Comparison of ENCODE assay signal across 7 cellular contexts in genomic region chr19:57192064-57192395, GRCh38. TPM values are rescaled to one million over a fixed set of nuclear protein-coding genes. Genes with fewer than 3 reads are reported as not detected.
DNase-seq lines count a peak whose midpoint lies in the region; ATAC-seq and TF ChIP-seq lines count a peak whose summit lies in the region.

No MANE protein-coding gene starts in this region.

- TF ChIP-seq POLR2A in gastroesophageal sphincter (IDR thresholded peaks at IDR 0.05) (no peak), sigmoid colon (IDR thresholded peaks at IDR 0.05) (no peak)

- TF ChIP-seq EP300 in gastroesophageal sphincter (IDR thresholded peaks at IDR 0.05) (no peak), sigmoid colon (IDR thresholded peaks at IDR 0.05) (no peak)

- H3K4me1 ChIP-seq in gastroesophageal sphincter (peaks cover 0 to 29% (median 13%) of the 10 kb centered on the region in 3 donors), sigmoid colon (peaks cover 0 to 30% (median 16%) of the 10 kb centered on the region in 4 donors)

- peak overlapping the region; percentile 43 for H3K4me2 ChIP-seq in SU-DHL-6 (ENCODE audit: low read depth, low read length, poor library complexity, severe bottlenecking)

- H3F3A ChIP-seq in SU-DHL-6 (ENCODE audit: insufficient read depth), result no peaks in the 10 kb centered on the region

- H3K4me3 ChIP-seq in H7 (ENCODE audit: insufficient read depth, low read depth, low read length), result peak overlapping the region; percentile 90
- H3K4me3 ChIP-seq in SU-DHL-6 (ENCODE audit: insufficient read depth, low read length, poor library complexity, severe bottlenecking), result peak overlapping the region; percentile 38
- H3K4me3 ChIP-seq in gastroesophageal sphincter, result peak overlapping the region; percentile 65 to 84
- H3K4me3 ChIP-seq in sigmoid colon, result peak overlapping the region; percentile 69 to 96 (median 82)

- no peak for DNase-seq in H7
- DNase-seq in sigmoid colon, result no peak

- H3K27me3 ChIP-seq in H7 (ENCODE audit: control insufficient read depth, insufficient read depth, low read length), result no peaks in the 10 kb centered on the region
- no peaks in the 10 kb centered on the region for H3K27me3 ChIP-seq in SU-DHL-6 (ENCODE audit: low read length)
- no peaks in the 10 kb centered on the region for H3K27me3 ChIP-seq in gastroesophageal sphincter
- no peaks in the 10 kb centered on the region for H3K27me3 ChIP-seq in sigmoid colon

- H3K9ac ChIP-seq in SU-DHL-6 (ENCODE audit: low read length), result peak overlapping the region; percentile 54

- H3K79me2 ChIP-seq in SU-DHL-6 (ENCODE audit: insufficient read depth, low read length), result peaks cover 6% of the 10 kb centered on the region; the same call in 1 of the 2 replicates

- ATAC-seq in gastroesophageal sphincter (no peak), GM19324 (IDR thresholded peaks at IDR 0.05; ENCODE audit: low FRiP score, unreplicated experiment) (no peak), GM19463 (IDR thresholded peaks at IDR 0.05; ENCODE audit: unreplicated experiment) (no peak), GM19351 (IDR thresholded peaks at IDR 0.05; ENCODE audit: unreplicated experiment) (no peak)

- H3K9me3 ChIP-seq in SU-DHL-6 (ENCODE audit: insufficient read depth, low read length) (peaks cover 14% of the 10 kb centered on the region; the same call in 1 of the 2 replicates), gastroesophageal sphincter (no peaks in the 10 kb centered on the region), sigmoid colon (peaks cover 0 to 4% (median 0%) of the 10 kb centered on the region in 4 donors)

- WGBS in gastroesophageal sphincter (ENCODE audit: low coverage in 1 of 2), 2 donors, result 0 to 5% methylated on average over 3 to 5 of the region's 8 CpGs
- WGBS in sigmoid colon, 2 donors, result 9 to 29% methylated on average over 8 of the region's 8 CpGs

- peaks cover 9% of the 10 kb centered on the region for H3K36me3 ChIP-seq in H7 (replicated peaks; ENCODE audit: control insufficient read depth, insufficient read depth, low read length)
- H3K36me3 ChIP-seq in SU-DHL-6 (ENCODE audit: low read length), result no peaks in the 10 kb centered on the region
- peaks cover 0 to 43% of the 10 kb centered on the region in 2 donors for H3K36me3 ChIP-seq in gastroesophageal sphincter
- H3K36me3 ChIP-seq in sigmoid colon, result peaks cover 8 to 43% (median 38%) of the 10 kb centered on the region in 4 donors

- no peaks in the 10 kb centered on the region for H4K20me1 ChIP-seq in SU-DHL-6 (ENCODE audit: low read depth, low read length)

- no peak overlapping the region for H2AFZ ChIP-seq in SU-DHL-6 (ENCODE audit: low read depth, low read length, severe bottlenecking)

- intact Hi-C loops in sigmoid colon (cut with DNase I), result loop anchor here (5.0 kb wide), 1 partner anchor 90 kb away; the partner anchor contains the start of gene ZNF460

- no peak overlapping the region for H3K27ac ChIP-seq in SU-DHL-6 (ENCODE audit: low read depth, low read length)
- H3K27ac ChIP-seq in gastroesophageal sphincter, result peak overlapping the region; percentile 70 to 91 (median 88)
- peak overlapping the region; percentile 82 to 90 (median 86) for H3K27ac ChIP-seq in sigmoid colon

- no peaks in the 10 kb centered on the region for H3K9me2 ChIP-seq in SU-DHL-6 (replicated peaks; ENCODE audit: insufficient read depth, low read length)

- no peak for TF ChIP-seq CTCF in SU-DHL-6 (IDR thresholded peaks at IDR 0.05; ENCODE audit: insufficient read depth, low read length, poor library complexity, severe bottlenecking)
- TF ChIP-seq CTCF in gastroesophageal sphincter (IDR thresholded peaks at IDR 0.05), result no peak
- no peak for TF ChIP-seq CTCF in sigmoid colon (IDR thresholded peaks at IDR 0.05)

RNA-seq across cellular contexts. Expression of gene ZNF264, which starts 0.7 kb away (rescaled TPM):
- total RNA-seq in H7 (2014; rRNA removed; shearing (Covaris generic)), result 13.9 and 18.8 TPM in 2 replicates
- total RNA-seq in gastroesophageal sphincter (10 to 100 TPM; 37.2 to 61.3 (median 41.5) TPM), sigmoid colon (10 to 100 TPM; 18.5 to 39.6 (median 28.0) TPM)
- polyA plus RNA-seq in sigmoid colon, result 1 to 10 TPM; 1.2 to 5.0 (median 2.8) TPM

RNA-seq across cellular contexts. Expression of gene DUXA, which starts 24.7 kb away (rescaled TPM):
- total RNA-seq in H7 (2014; rRNA removed; shearing (Covaris generic)), result not detected in 2 replicates
- total RNA-seq in gastroesophageal sphincter (not detected), sigmoid colon (not detected)
- not detected for polyA plus RNA-seq in sigmoid colon

RNA-seq across cellular contexts. Expression of gene AURKC, which starts 38.8 kb away (rescaled TPM):
- total RNA-seq in H7 (2014; rRNA removed; shearing (Covaris generic)), result 8.5 and 16.3 TPM in 2 replicates
- total RNA-seq in gastroesophageal sphincter (1 to 10 TPM in 2 of 4 donors, under 1 TPM in 1, not detected in 1; 0.57 to 3.6 (median 1.1) TPM), sigmoid colon (1 to 10 TPM in 1 of 4 donors, under 1 TPM in 1, not detected in 2; 0.71 to 1.3 TPM)
- polyA plus RNA-seq in sigmoid colon, result 1 to 10 TPM in 1 of 3 donors, under 1 TPM in 1, not detected in 1; 0.63 to 1.4 TPM

RNA-seq across cellular contexts. Expression of gene ZIM3, which starts 47.0 kb away (rescaled TPM):
- total RNA-seq in H7 (2014; rRNA removed; shearing (Covaris generic)), result not detected in 2 replicates
- not detected for total RNA-seq in gastroesophageal sphincter
- not detected for total RNA-seq in sigmoid colon
- not detected for polyA plus RNA-seq in sigmoid colon

RNA-seq across cellular contexts. Expression of gene ZNF805, which starts 48.4 kb away (rescaled TPM):
- total RNA-seq in H7 (2014; rRNA removed; shearing (Covaris generic)), result 13.1 and 15.1 TPM in 2 replicates
- 10 to 100 TPM; 17.4 to 27.8 (median 19.9) TPM for total RNA-seq in gastroesophageal sphincter
- total RNA-seq in sigmoid colon, result 10 to 100 TPM; 11.8 to 21.6 (median 17.5) TPM
- 1 to 10 TPM in 2 of 3 donors, under 1 TPM in 1; under 0.01 to 2.0 (median 1.2) TPM for polyA plus RNA-seq in sigmoid colon

Comparison
In these comparisons a context has a peak if more than half of its experiments do, and no peak if none do; other contexts are left out.
1. H3K4me3 ChIP-seq: peak in every context shown above with its lines; median percentile 90 in H7; 82 in sigmoid colon; 74 in gastroesophageal sphincter; 38 in SU-DHL-6.